15 cellular contexts compared by ENCODE assay signal in the genomic region with DNA sequence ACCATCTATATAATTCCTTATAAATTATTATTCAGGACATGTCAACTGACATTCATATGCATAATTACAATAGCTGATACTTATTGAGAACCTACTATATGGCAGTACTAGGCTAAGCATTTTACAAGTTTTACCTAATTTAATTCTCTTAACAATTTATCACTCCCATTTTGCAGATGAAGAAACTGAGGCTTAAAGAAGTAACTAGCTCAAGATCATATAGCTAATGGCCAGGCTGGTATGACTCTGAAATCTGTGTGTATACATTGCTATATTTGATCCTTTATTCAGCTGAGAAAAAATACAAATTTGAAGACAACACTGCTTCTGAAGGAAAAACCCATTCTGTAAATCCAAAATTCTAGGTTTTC.
"Had no signal": no experiment of that assay in that cellular context is flagged by ENCODE, and none has a peak within 500 bp of the region (broad histone marks: within the 10 kb centered on the region; RNA-seq: fewer than 3 reads in every experiment).

No MANE protein-coding gene starts in this region.

- H2AFZ ChIP-seq: hepatocyte had no signal

- H3K27me3 ChIP-seq: colonic mucosa, foreskin keratinocyte had no signal

- DNase-seq: cortex of kidney; effector CD8-positive, alpha-beta T cell; endodermal cell; heart left ventricle; islet precursor cell; kidney; left lung; left ventricle myocardium superior; lower lobe of right lung had no signal

- H3K27ac ChIP-seq: colonic mucosa, esophagus muscularis mucosa, foreskin keratinocyte, gastroesophageal sphincter, heart left ventricle, hepatocyte, left lung, lower lobe of right lung had no signal

- H3K9me3 ChIP-seq: colonic mucosa, esophagus muscularis mucosa, gastroesophageal sphincter, heart left ventricle, left lung, lower lobe of right lung, mucosa of descending colon had no signal

- H3K79me2 ChIP-seq: hepatocyte had no signal

- H3K4me3 ChIP-seq: colonic mucosa, esophagus muscularis mucosa, gastroesophageal sphincter, heart left ventricle, hepatocyte, left lung, lower lobe of right lung, mucosa of descending colon had no signal

- H3K4me2 ChIP-seq: hepatocyte had no signal

- H3K4me1 ChIP-seq: colonic mucosa, esophagus muscularis mucosa, gastroesophageal sphincter had no signal

- H3K36me3 ChIP-seq: colonic mucosa, esophagus muscularis mucosa, gastroesophageal sphincter, heart left ventricle, left lung, lower lobe of right lung had no signal
